In genomic region chr10:1004294-1004693, GRCh38 we compare ENCODE assay signal across 29 cellular contexts. TPM values are rescaled to one million over a fixed set of nuclear protein-coding genes. Genes with fewer than 3 reads are reported as not detected.
"Had no signal": no experiment of that assay in that cellular context is flagged by ENCODE, and none has a peak within 500 bp of the region (broad histone marks: within the 10 kb centered on the region; RNA-seq: fewer than 3 reads in every experiment).

No MANE protein-coding gene starts in this region.

- H3K4me2 ChIP-seq: KMS-11 had no signal

- ATAC-seq: activated CD8-positive, alpha-beta memory T cell treated with anti-CD3 and anti-CD28 coated beads, Interleukin-2, amount 10 ng/mL, durations not matched to agents 7 days and 5 days; T-helper 17 cell; WTC11 had no signal

- H3K9ac ChIP-seq: KMS-11 had no signal

- DNase-seq: activated CD4-positive, alpha-beta T cell treated with anti-CD3 and anti-CD28 coated beads for 48 hours; activated CD4-positive, alpha-beta T cell treated with anti-CD3 and anti-CD28 coated beads, Interleukin-2, amount 50 U/mL, for 4 hours; activated CD4-positive, CD25-positive, alpha-beta regulatory T cell treated with anti-CD3 and anti-CD28 coated beads, Interleukin-2, amount 50 U/mL, for 72 hours; activated CD8-positive, alpha-beta memory T cell treated with anti-CD3 and anti-CD28 coated beads, Interleukin-2, amount 10 ng/mL, durations not matched to agents 7 days and 5 days; activated gamma-delta T cell treated with Interleukin-2 at 50 U/mL for 16 hours; activated naive CD4-positive, alpha-beta T cell treated with anti-CD3 and anti-CD28 coated beads, Interleukin-2, amount 10 ng/mL, durations not matched to agents 7 days and 5 days; activated naive CD8-positive, alpha-beta T cell treated with anti-CD3 and anti-CD28 coated beads for 36 hours; activated T-cell treated with anti-CD3 and anti-CD28 coated beads, Interleukin-2, amount 50 U/mL, for 24 hours; caudate nucleus; MV-4-11; NCI-H1092 treated with DMSO at 0.1 percent for 48 hours; NCI-H1417 treated with DMSO at 0.1 percent for 48 hours; NCI-H1694; NCI-H2029; NCI-H2107; NCI-H2171 treated with DMSO at 0.1 percent for 48 hours; NCI-H226; NCI-H510A; NCI-H526 treated with DMSO at 0.1 percent for 48 hours; NCI-H82; SIG-M5; T-helper 17 cell; T-helper 9 cell had no signal

- H3K27ac ChIP-seq: KMS-11 had no signal

RNA-seq across cellular contexts. Expression of gene IDI2, which starts 21.4 kb away (rescaled TPM):
- total RNA-seq: activated CD8-positive, alpha-beta memory T cell treated with anti-CD3 and anti-CD28 coated beads, Interleukin-2, amount 10 ng/mL, durations not matched to agents 7 days and 5 days; activated naive CD8-positive, alpha-beta T cell treated with anti-CD3 and anti-CD28 coated beads for 36 hours; activated T-helper 2 cell treated with anti-CD3 and anti-CD28 coated beads, Interferon-gamma antibody, Interleukin-2, Interleukin-4, amounts not matched to agents 10 μg/mL and 5 μg/mL and 100 μg/mL, durations not matched to agents 14 hours and 24 hours and 36 hours; MCF 10A; OCI-LY7; RPMI7951; T-helper 17 cell; WTC11 had no signal
